Comparison of ENCODE assay signal across 9 cellular contexts in genomic region chr6:159044899-159045727, GRCh38. TPM values are rescaled to one million over a fixed set of nuclear protein-coding genes. Genes with fewer than 3 reads are reported as not detected.
DNase-seq lines count a peak whose midpoint lies in the region; ATAC-seq, FAIRE-seq and TF ChIP-seq lines count a peak whose summit lies in the region.
"Had no signal": no experiment of that assay in that cellular context is flagged by ENCODE, and none has a peak within 500 bp of the region (broad histone marks: within the 10 kb centered on the region; RNA-seq: fewer than 3 reads in every experiment).

A gene with protein sequence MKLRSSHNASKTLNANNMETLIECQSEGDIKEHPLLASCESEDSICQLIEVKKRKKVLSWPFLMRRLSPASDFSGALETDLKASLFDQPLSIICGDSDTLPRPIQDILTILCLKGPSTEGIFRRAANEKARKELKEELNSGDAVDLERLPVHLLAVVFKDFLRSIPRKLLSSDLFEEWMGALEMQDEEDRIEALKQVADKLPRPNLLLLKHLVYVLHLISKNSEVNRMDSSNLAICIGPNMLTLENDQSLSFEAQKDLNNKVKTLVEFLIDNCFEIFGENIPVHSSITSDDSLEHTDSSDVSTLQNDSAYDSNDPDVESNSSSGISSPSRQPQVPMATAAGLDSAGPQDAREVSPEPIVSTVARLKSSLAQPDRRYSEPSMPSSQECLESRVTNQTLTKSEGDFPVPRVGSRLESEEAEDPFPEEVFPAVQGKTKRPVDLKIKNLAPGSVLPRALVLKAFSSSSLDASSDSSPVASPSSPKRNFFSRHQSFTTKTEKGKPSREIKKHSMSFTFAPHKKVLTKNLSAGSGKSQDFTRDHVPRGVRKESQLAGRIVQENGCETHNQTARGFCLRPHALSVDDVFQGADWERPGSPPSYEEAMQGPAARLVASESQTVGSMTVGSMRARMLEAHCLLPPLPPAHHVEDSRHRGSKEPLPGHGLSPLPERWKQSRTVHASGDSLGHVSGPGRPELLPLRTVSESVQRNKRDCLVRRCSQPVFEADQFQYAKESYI (minus strand): TSS chr6:159044991. CDS start chr6:159044146, 845 bp downstream.

- peaks cover 17 to 42% (median 41%) of the 10 kb centered on the region in 3 donors for H3K36me3 Mint-ChIP-seq in naive thymus-derived CD8-positive, alpha-beta T cell

- no peak for TF ChIP-seq CTCF in stomach (IDR thresholded peaks at IDR 0.05)

- FAIRE-seq in GM19239 (lab: Jason Lieb, UNC) = peak; percentile 94

- H3K27me3 ChIP-seq in stomach = no peaks in the 10 kb centered on the region

- H3K4me3 Mint-ChIP-seq in naive thymus-derived CD8-positive, alpha-beta T cell = peak within 1 kb of the TSS; percentile 92 to 100 (median 98)

- H3K4me3 ChIP-seq in stomach = peak within 1 kb of the TSS; percentile 19 to 39 (median 30)

- peak; percentile 88 for ATAC-seq in HG03442 (IDR thresholded peaks at IDR 0.05; ENCODE audit: unreplicated experiment)
- peak; percentile 77 to 79 for ATAC-seq in naive thymus-derived CD8-positive, alpha-beta T cell

- peaks cover 30 to 58% (median 52%) of the 10 kb centered on the region in 4 donors for H3K4me1 Mint-ChIP-seq in naive thymus-derived CD8-positive, alpha-beta T cell

- intact Hi-C loops in stomach (cut with DNase I; ENCODE audit: low total_unique reads) = loop anchor here (10.0 kb wide), 1 partner anchor 60 kb away; no protein-coding TSS in a partner anchor

- H3K9me3 ChIP-seq in stomach = no peaks in the 10 kb centered on the region

- peak within 1 kb of the TSS; percentile 90 to 100 (median 98) for H3K27ac Mint-ChIP-seq in naive thymus-derived CD8-positive, alpha-beta T cell

- WGBS in stomach, 5 donors = 28 to 38% (median 35%) methylated on average over 15 of the region's 15 CpGs

- no peaks in the 10 kb centered on the region for H3K9me3 Mint-ChIP-seq in naive thymus-derived CD8-positive, alpha-beta T cell

- H3K27ac ChIP-seq in stomach = peak within 1 kb of the TSS; percentile 33 to 80 (median 51)

- H3K27me3 Mint-ChIP-seq in naive thymus-derived CD8-positive, alpha-beta T cell = no peaks in the 10 kb centered on the region

- no peak for TF ChIP-seq POLR2A in stomach (IDR thresholded peaks at IDR 0.05)

- TF ChIP-seq EP300 in stomach (IDR thresholded peaks at IDR 0.05) = no peak

- H3K36me3 ChIP-seq in stomach = peaks cover 0 to 10% (median 3%) of the 10 kb centered on the region in 4 donors

- POLR2A ChIA-PET in naive thymus-derived CD8-positive, alpha-beta T cell (lab: Charles Lee) = interaction anchor here (0.5 to 7.9 kb wide), 15 partner anchors 9 to 998 kb away, joined by 3 to 183 read pairs (median 6); partner anchors contain the start of gene RSPH3

- H3K4me1 ChIP-seq in stomach = peaks cover 0 to 40% (median 9%) of the 10 kb centered on the region in 4 donors

- DNase-seq in Ammon's horn (ENCODE audit: low spot score) (peak; percentile 62), GM19239 (ENCODE audit: insufficient read length, low spot score) (peak; percentile 61), UCSD-AML1 (lab: John Stamatoyannopoulos, UW; ENCODE audit: unreplicated experiment) (peak; percentile 84), stomach (peak; percentile 70), AG08396 (ENCODE audit: low spot score) (no peak)
- peak; percentile 89 for DNase-seq in central memory CD4-positive, alpha-beta T cell
- peak; percentile 67 to 94 (median 85) for DNase-seq in naive thymus-derived CD8-positive, alpha-beta T cell

RNA-seq across cellular contexts. Expression of the gene that starts here (rescaled TPM):
- total RNA-seq in naive thymus-derived CD8-positive, alpha-beta T cell = 10 to 100 TPM; 54.5 to 56.9 TPM
- polyA plus RNA-seq in naive thymus-derived CD8-positive, alpha-beta T cell = 100 to 1,000 TPM in 1 of 3 donors, 10 to 100 TPM in 2; 97.4 to 111 (median 98.2) TPM
- total RNA-seq in stomach = 1 to 10 TPM in 4 of 5 donors, not detected in 1; 1.4 to 4.1 (median 3.0) TPM
- polyA plus RNA-seq in stomach = 1 to 10 TPM in 2 of 3 donors, under 1 TPM in 1; 0.93 to 2.0 (median 1.4) TPM
- total RNA-seq: glomerular endothelial cell had no signal

Comparison
In these comparisons a context has a peak if more than half of its experiments do, and no peak if none do; other contexts are left out.
1. RNA of the gene that starts here (total RNA-seq): 54.5 to 56.9 TPM in naive thymus-derived CD8-positive, alpha-beta T cell; 1.4 to 4.1 TPM in stomach; every median in the first group is over 10 times any median in the second.
2. RNA of the gene that starts here (polyA plus RNA-seq): 97.4 to 111 TPM in naive thymus-derived CD8-positive, alpha-beta T cell; 0.93 to 2.0 TPM in stomach; every median in the first group is over 10 times any median in the second.